ENCODE assay signal across 17 cellular contexts in the genomic region with DNA sequence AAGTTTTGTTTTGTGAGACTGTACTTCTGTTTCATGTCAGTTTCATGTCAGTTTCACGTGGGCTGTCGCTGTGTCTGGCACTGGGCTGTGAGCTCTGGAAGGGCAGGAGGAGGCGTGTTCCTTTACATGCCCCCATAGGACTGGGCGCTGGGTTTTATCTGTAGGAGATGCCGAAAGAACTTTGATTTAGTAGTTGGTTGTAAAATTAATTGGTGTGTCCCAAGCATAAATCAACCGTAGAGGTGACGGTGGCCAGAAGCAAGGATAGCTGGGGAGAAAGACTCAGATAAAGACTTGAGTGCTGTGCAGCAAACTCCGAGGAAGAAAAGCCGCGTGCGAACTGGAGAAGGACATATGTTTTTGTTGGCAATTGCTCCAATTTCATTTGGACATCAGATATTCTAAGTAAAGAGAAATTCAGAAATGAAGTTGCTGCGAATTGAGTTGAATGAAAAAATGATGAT.
DNase-seq lines count a peak whose midpoint lies in the region; ATAC-seq and TF ChIP-seq lines count a peak whose summit lies in the region.
"Had no signal": no experiment of that assay in that cellular context is flagged by ENCODE, and none has a peak within 500 bp of the region (broad histone marks: within the 10 kb centered on the region; RNA-seq: fewer than 3 reads in every experiment).

No MANE protein-coding gene starts in this region.

- H3K4me3 Mint-ChIP-seq in osteocyte (ENCODE audit: unreplicated experiment) (no peak overlapping the region), Caco-2 (ENCODE audit: unreplicated experiment) (no peak overlapping the region)
- H3K4me3 Mint-ChIP-seq: B cell; CD4-positive, alpha-beta T cell; H9 had no signal

- no peak overlapping the region for H3K4me3 ChIP-seq in Caco-2 (ENCODE audit: low read depth, low read length)

- H3K4me1 Mint-ChIP-seq in osteocyte (ENCODE audit: unreplicated experiment) (no peaks in the 10 kb centered on the region), Caco-2 (ENCODE audit: low read depth, unreplicated experiment) (no peaks in the 10 kb centered on the region)

- H3K36me3 Mint-ChIP-seq in osteocyte (ENCODE audit: unreplicated experiment): no peaks in the 10 kb centered on the region
- H3K36me3 Mint-ChIP-seq in Caco-2 (ENCODE audit: insufficient read depth, unreplicated experiment): no peaks in the 10 kb centered on the region

- no peaks in the 10 kb centered on the region for H3K27me3 ChIP-seq in Caco-2 (replicated peaks; ENCODE audit: control insufficient read depth, insufficient read depth, low read length)

- DNase-seq in DMS153 treated with DMSO at 0.1 percent for 48 hours (lab: John Stamatoyannopoulos, UW; ENCODE audit: unreplicated experiment) (peak; percentile 1), DMS153 (lab: John Stamatoyannopoulos, UW) (no peak), NCI-H1105 treated with DMSO at 0.1 percent for 48 hours (lab: John Stamatoyannopoulos, UW) (peak; percentile 79), NCI-H748 treated with DMSO at 0.1 percent for 48 hours (lab: John Stamatoyannopoulos, UW) (peak; percentile 84), osteocyte (ENCODE audit: extremely low spot score, unreplicated experiment) (peak; percentile 56), Caco-2 (no peak)
- no peak for DNase-seq in NK-92 treated with Interleukin-12 subunit alpha and Interleukin-12 subunit beta, amount 100 ng/mL, for 24 hours (lab: John Stamatoyannopoulos, UW)
- DNase-seq: Calu3; CD4-positive, alpha-beta T cell; DND-41; H9; NCI-H146; NCI-H2107; OCI-M1; SW 1271 had no signal

- ATAC-seq in GM18907 (IDR thresholded peaks at IDR 0.05; ENCODE audit: unreplicated experiment): no peak

- no peaks in the 10 kb centered on the region for H3K36me3 ChIP-seq in Caco-2 (ENCODE audit: control insufficient read depth, insufficient read depth, low read length)

- no peak overlapping the region for H3K27ac Mint-ChIP-seq in osteocyte (ENCODE audit: unreplicated experiment)
- no peak overlapping the region for H3K27ac Mint-ChIP-seq in Caco-2 (ENCODE audit: unreplicated experiment)
- H3K27ac Mint-ChIP-seq: B cell; CD4-positive, alpha-beta T cell; H9 had no signal

- no peaks in the 10 kb centered on the region for H3K4me1 ChIP-seq in Caco-2

- CTCF ChIA-PET in Caco-2 (lab: Charles Lee): no interaction called here

- peaks cover 57% of the 10 kb centered on the region for H3K9me3 Mint-ChIP-seq in osteocyte (ENCODE audit: unreplicated experiment)
- peaks cover 9% of the 10 kb centered on the region for H3K9me3 Mint-ChIP-seq in Caco-2 (ENCODE audit: unreplicated experiment)

- no peak for TF ChIP-seq CTCF in osteocyte (IDR thresholded peaks at IDR 0.05)
- no peak for TF ChIP-seq CTCF in Caco-2 (IDR thresholded peaks at IDR 0.05; ENCODE audit: insufficient read depth in 1 of 2, low read depth in 1 of 2, low read length in 1 of 2, severe bottlenecking in 1 of 2, unreplicated experiment in 1 of 2)

- POLR2A ChIA-PET in Caco-2 (lab: Charles Lee): no interaction called here

- H3K27me3 Mint-ChIP-seq in osteocyte (ENCODE audit: unreplicated experiment) (no peaks in the 10 kb centered on the region), Caco-2 (ENCODE audit: insufficient read depth, unreplicated experiment) (peaks cover 16% of the 10 kb centered on the region)

- 0 out of 2 replicates have a peak, but pooled peaks cover 3% of the 10 kb centered on the region for H3K9me3 ChIP-seq in Caco-2

- BruUV-seq in Caco-2 (replicated peaks; lab: Mats Ljungman, UMichigan): no TSS peak

- intact Hi-C loops in Caco-2 (cut with micrococcal nuclease; ENCODE audit: unreplicated experiment): no loop called here

Comparison
In these comparisons a context has a peak if more than half of its experiments do, and no peak if none do; other contexts are left out.
1. DNase-seq: peak in DMS153 treated with DMSO at 0.1 percent for 48 hours (single experiment), NCI-H1105 treated with DMSO at 0.1 percent for 48 hours (single experiment), NCI-H748 treated with DMSO at 0.1 percent for 48 hours (single experiment) and osteocyte (single experiment); none in DMS153 (single experiment), Caco-2 (0 of 2) and NK-92 treated with Interleukin-12 subunit alpha and Interleukin-12 subunit beta, amount 100 ng/mL, for 24 hours (single experiment).